In genomic region chr6:139536751-139537617, GRCh38 we compare ENCODE assay signal across 15 cellular contexts.
DNase-seq lines count a peak whose midpoint lies in the region; ATAC-seq, FAIRE-seq and TF ChIP-seq lines count a peak whose summit lies in the region.
"Had no signal": no experiment of that assay in that cellular context is flagged by ENCODE, and none has a peak within 500 bp of the region (broad histone marks: within the 10 kb centered on the region; RNA-seq: fewer than 3 reads in every experiment).

No MANE protein-coding gene starts in this region.

- ATAC-seq in mucosa of descending colon (peak; percentile 69), GM21576 (IDR thresholded peaks at IDR 0.05; ENCODE audit: unreplicated experiment) (no peak)

- no peaks in the 10 kb centered on the region for H4K20me1 ChIP-seq in endothelial cell of umbilical vein (replicated peaks; ENCODE audit: control insufficient read depth, extremely low read depth, insufficient read depth, low read length)

- no peaks in the 10 kb centered on the region for H3K36me3 ChIP-seq in endothelial cell of umbilical vein (ENCODE audit: control insufficient read depth in 2 of 2, extremely low read depth in 1 of 2, insufficient read depth in 2 of 2, low read length in 2 of 2)
- H3K36me3 ChIP-seq in mucosa of descending colon (ENCODE audit: low read depth) = no peaks in the 10 kb centered on the region
- no peaks in the 10 kb centered on the region for H3K36me3 ChIP-seq in transverse colon

- TF ChIP-seq CTCF in endothelial cell of umbilical vein (IDR thresholded peaks at IDR 0.05; ENCODE audit: extremely low read depth in 1 of 2, insufficient read depth in 1 of 2, low read depth in 1 of 2, low read length in 2 of 2) (no peak), mucosa of descending colon (IDR thresholded peaks at IDR 0.05) (no peak), transverse colon (IDR thresholded peaks at IDR 0.05) (no peak)

- H3K9me3 ChIP-seq in endothelial cell of umbilical vein (replicated peaks; ENCODE audit: control insufficient read depth, insufficient read depth, low read length) = no peaks in the 10 kb centered on the region
- no peaks in the 10 kb centered on the region for H3K9me3 ChIP-seq in mucosa of descending colon
- H3K9me3 ChIP-seq in transverse colon = no peaks in the 10 kb centered on the region

- CTCF ChIA-PET in endothelial cell of umbilical vein (lab: Charles Lee) = interaction anchor here (1.0 to 1.6 kb wide), 3 partner anchors 13 to 33 kb away, joined by 3 to 5 read pairs (median 4); no protein-coding TSS in a partner anchor

- in situ Hi-C loops in transverse colon (cut with MboI; ENCODE audit: low pct_ligation_motif_present in 1 of 4, low pct_unique_long_range_greater_than_20kb in 1 of 4, low sequenced_read_pairs in 3 of 4) = loop anchor here in 1 of 4 donors (10.0 kb wide), 1 partner anchor 162 kb away; the partner anchor contains the start of gene CITED2

- no peak for TF ChIP-seq EP300 in transverse colon (IDR thresholded peaks at IDR 0.05; ENCODE audit: low read depth)

- H2AFZ ChIP-seq in endothelial cell of umbilical vein (ENCODE audit: low read depth, low read length) = peak overlapping the region; percentile 43
- H2AFZ ChIP-seq: GM23248, PC-9 had no signal

- H3K4me3 ChIP-seq in endothelial cell of umbilical vein (replicated peaks in 1 of 3; ENCODE audit: insufficient read depth in 1 of 3, low read depth in 1 of 3, low read length in 3 of 3) (no peak overlapping the region), mucosa of descending colon (no peak overlapping the region), transverse colon (no peak overlapping the region)
- H3K4me3 ChIP-seq: GM23248, PC-9 had no signal

- H3K9ac ChIP-seq in endothelial cell of umbilical vein (replicated peaks; ENCODE audit: extremely low read depth, insufficient read depth, low read length) = no peak overlapping the region
- H3K9ac ChIP-seq: GM23248 had no signal

- intact Hi-C loops in endothelial cell of umbilical vein (cut with micrococcal nuclease) (loop anchor here (10.0 kb wide), 1 partner anchor 668 kb away; no protein-coding TSS in a partner anchor), mucosa of descending colon (cut with DNase I, micrococcal nuclease) (loop anchor here in 1 of 2 donors (10.0 kb wide), 1 partner anchor 162 kb away; the partner anchor contains the start of gene CITED2), transverse colon (cut with DNase I; ENCODE audit: low total_unique reads) (no loop called here)

- no peak overlapping the region for H3K4me2 ChIP-seq in endothelial cell of umbilical vein (ENCODE audit: insufficient read depth, low read length)
- H3K4me2 ChIP-seq: PC-9 had no signal

- FAIRE-seq in endothelial cell of umbilical vein (lab: Jason Lieb, UNC) (no peak), GM19239 (lab: Jason Lieb, UNC) (no peak)
- FAIRE-seq: GM18507 had no signal

- no TSS peak for BruUV-seq in endothelial cell of umbilical vein (replicated peaks; lab: Mats Ljungman, UMichigan)

- TF ChIP-seq POLR2A in endothelial cell of umbilical vein (IDR thresholded peaks at IDR 0.05; ENCODE audit: low read depth, low read length) (no peak), transverse colon (IDR thresholded peaks at IDR 0.05) (no peak)

- no peaks in the 10 kb centered on the region for H3K27me3 ChIP-seq in endothelial cell of umbilical vein (ENCODE audit: control insufficient read depth in 2 of 2, insufficient read depth in 2 of 2, low read length in 2 of 2)
- no peaks in the 10 kb centered on the region for H3K27me3 ChIP-seq in transverse colon

- no peak overlapping the region for H3K27ac ChIP-seq in endothelial cell of umbilical vein (ENCODE audit: insufficient read depth, low read depth, low read length)
- peak overlapping the region; percentile 76 to 87 (median 81) for H3K27ac ChIP-seq in transverse colon
- H3K27ac ChIP-seq: GM23248, PC-9 had no signal

- H3K9me1 ChIP-seq in endothelial cell of umbilical vein (replicated peaks; ENCODE audit: control insufficient read depth, extremely low read depth, insufficient read depth, low read length) = no peaks in the 10 kb centered on the region

- POLR2A ChIA-PET in endothelial cell of umbilical vein (lab: Charles Lee) = interaction anchor here (2.7 kb wide), 1 partner anchor 162 kb away, joined by 12 read pairs; the partner anchor contains the start of gene CITED2

- H3K79me2 ChIP-seq in endothelial cell of umbilical vein (ENCODE audit: control insufficient read depth, insufficient read depth, low read length) = no peaks in the 10 kb centered on the region

- H3K4me1 ChIP-seq in endothelial cell of umbilical vein (ENCODE audit: control insufficient read depth, extremely low read depth, insufficient read depth, low read length) = peaks cover 47% of the 10 kb centered on the region
- peaks cover 53% of the 10 kb centered on the region for H3K4me1 ChIP-seq in mucosa of descending colon (ENCODE audit: low read depth)
- H3K4me1 ChIP-seq in transverse colon = peaks cover 24 to 70% (median 40%) of the 10 kb centered on the region in 4 donors

- dilution Hi-C loops in endothelial cell of umbilical vein (cut with MboI; ENCODE audit: extremely low pct_ligation_motif_present, low sequenced_read_pairs) = no loop called here

- 57 to 61% methylated on average over 4 to 8 of the region's 8 CpGs for WGBS in transverse colon (ENCODE audit: low coverage in 1 of 2), 2 donors

- DNase-seq in NCI-H69 (lab: John Stamatoyannopoulos, UW) = peak; percentile 60
- peak; percentile 60 for DNase-seq in endothelial cell of umbilical vein (ENCODE audit: low read depth, low spot score)
- DNase-seq in mucosa of descending colon = peak in 1 of 3 donors; percentile 50
- peak; percentile 24 for DNase-seq in transverse colon
- no peak for DNase-seq in NCI-H446 (lab: John Stamatoyannopoulos, UW)
- DNase-seq in GM19239 (ENCODE audit: insufficient read length, low spot score) = no peak
- DNase-seq: activated CD4-positive, CD25-positive, alpha-beta regulatory T cell treated with anti-CD3 and anti-CD28 coated beads, Interleukin-2, amount 50 U/mL, for 72 hours; cerebellar nuclear complex; GM23248; NCI-H1417; PC-9; stimulated activated naive CD4-positive, alpha-beta T cell; SW 1271 had no signal

TF ChIP-seq in endothelial cell of umbilical vein, 7 proteins besides CTCF, POLR2A, EP300 and RAD21:
- TF ChIP-seq POLR2AphosphoS5 (IDR thresholded peaks at IDR 0.05; ENCODE audit: insufficient read depth, low read depth, low read length) = no peak
- TF ChIP-seq EZH2 (IDR thresholded peaks at IDR 0.05; ENCODE audit: borderline replicate concordance, low read depth, low read length, severe bottlenecking) = no peak
- TF ChIP-seq GATA2 (IDR thresholded peaks at IDR 0.05; ENCODE audit: insufficient read depth, insufficient read length, low read depth, low read length) = no peak
- no peak for TF ChIP-seq FOS (IDR thresholded peaks at IDR 0.05; ENCODE audit: borderline replicate concordance, insufficient read depth, low read length)

Comparison
In these comparisons a context has a peak if more than half of its experiments do, and no peak if none do; other contexts are left out.
1. DNase-seq: peak in NCI-H69 (single experiment), endothelial cell of umbilical vein (single experiment) and transverse colon (single experiment); none in NCI-H446 (0 of 2) and GM19239 (single experiment).